9 cellular contexts compared by ENCODE assay signal in genomic region chr7:23012797-23013714, GRCh38. TPM values are rescaled to one million over a fixed set of nuclear protein-coding genes. Genes with fewer than 3 reads are reported as not detected.
DNase-seq lines count a peak whose midpoint lies in the region; ATAC-seq, FAIRE-seq and TF ChIP-seq lines count a peak whose summit lies in the region.
"Had no signal": no experiment of that assay in that cellular context is flagged by ENCODE, and none has a peak within 500 bp of the region (broad histone marks: within the 10 kb centered on the region; RNA-seq: fewer than 3 reads in every experiment).

No MANE protein-coding gene starts in this region.

- peak overlapping the region; percentile 71 for H3K4me3 ChIP-seq in CD8-positive, alpha-beta memory T cell (ENCODE audit: low read length)
- peak overlapping the region; percentile 82 to 83 (median 83) for H3K4me3 ChIP-seq in right lobe of liver

- H3K27me3 Mint-ChIP-seq in CD8-positive, alpha-beta memory T cell: peaks cover 0 to 1% of the 10 kb centered on the region in 2 donors
- H3K27me3 Mint-ChIP-seq: stimulated activated naive CD8-positive, alpha-beta T cell treated with anti-CD3 and anti-CD28 coated beads, Interleukin-15, Interleukin-2, amounts not matched to agents 100 ng/mL and 50 ng/mL, for 24 hours had no signal

- TF ChIP-seq POLR2A in right lobe of liver (IDR thresholded peaks at IDR 0.05): no peak

- H3K27ac Mint-ChIP-seq in CD8-positive, alpha-beta memory T cell: no peak overlapping the region

- CTCF ChIA-PET in CD8-positive, alpha-beta memory T cell (lab: Charles Lee): interaction anchor here (1.1 to 1.5 kb wide), 3 partner anchors 41 to 929 kb away, joined by 3 to 4 read pairs (median 3); no protein-coding TSS in a partner anchor

- ATAC-seq in GM18868 (IDR thresholded peaks at IDR 0.05; ENCODE audit: unreplicated experiment): peak; percentile 2
- ATAC-seq in HG03135 (IDR thresholded peaks at IDR 0.05; ENCODE audit: unreplicated experiment): peak; percentile 2
- peak; percentile 3 to 19 (median 5) for ATAC-seq in right lobe of liver
- no peak for ATAC-seq in HG03378 (IDR thresholded peaks at IDR 0.05; ENCODE audit: unreplicated experiment)

- no peaks in the 10 kb centered on the region for H3K9me3 ChIP-seq in CD8-positive, alpha-beta memory T cell (ENCODE audit: low read length)
- no peaks in the 10 kb centered on the region for H3K9me3 ChIP-seq in right lobe of liver

- intact Hi-C loops in right lobe of liver (cut with DNase I): no loop called here

- H3K4me1 Mint-ChIP-seq in CD8-positive, alpha-beta memory T cell: peaks cover 17 to 40% (median 27%) of the 10 kb centered on the region in 3 donors

- peak in 1 of 4 donors; percentile 1 for TF ChIP-seq CTCF in right lobe of liver (IDR thresholded peaks at IDR 0.05)

- H3K36me3 Mint-ChIP-seq in CD8-positive, alpha-beta memory T cell: peaks cover 0 to 4% (median 0%) of the 10 kb centered on the region in 3 donors

- H3K9me3 Mint-ChIP-seq in CD8-positive, alpha-beta memory T cell: no peaks in the 10 kb centered on the region
- H3K9me3 Mint-ChIP-seq: stimulated activated naive CD8-positive, alpha-beta T cell treated with anti-CD3 and anti-CD28 coated beads, Interleukin-15, Interleukin-2, amounts not matched to agents 100 ng/mL and 50 ng/mL, for 24 hours had no signal

- peaks cover 18% of the 10 kb centered on the region for H3K4me1 ChIP-seq in CD8-positive, alpha-beta memory T cell (ENCODE audit: insufficient read depth, low read length)
- H3K4me1 ChIP-seq in right lobe of liver: peaks cover 0 to 23% (median 3%) of the 10 kb centered on the region in 4 donors

- H3K27ac ChIP-seq in CD8-positive, alpha-beta memory T cell (ENCODE audit: low read depth, low read length): peak overlapping the region; percentile 60
- H3K27ac ChIP-seq in right lobe of liver (peak overlapping the region; percentile 51 to 69 (median 60)), substantia nigra (ENCODE audit: low read depth, low read length, poor library complexity, severe bottlenecking) (peak overlapping the region; percentile 73)

- FAIRE-seq in RCC 7860 (lab: Jason Lieb, UNC): no peak

- POLR2A ChIA-PET in CD8-positive, alpha-beta memory T cell (lab: Charles Lee): no interaction called here

- 0% methylated on average over 25 of the region's 52 CpGs for WGBS in right lobe of liver (ENCODE audit: insufficient coverage, low coverage, low lambda C conversion rate, missing lambda C conversion rate)

- H3K4me3 Mint-ChIP-seq in CD8-positive, alpha-beta memory T cell: no peak overlapping the region

- no peaks in the 10 kb centered on the region for H3K36me3 ChIP-seq in CD8-positive, alpha-beta memory T cell (ENCODE audit: insufficient read depth, low read length)
- no peaks in the 10 kb centered on the region for H3K36me3 ChIP-seq in right lobe of liver

- DNase-seq in CD8-positive, alpha-beta memory T cell: peak in 3 of 5 donors; percentile 1 to 47 (median 25)
- DNase-seq in RCC 7860 (ENCODE audit: low spot score) (peak; percentile 24), cerebellar cortex (ENCODE audit: low spot score) (peak; percentile 29), right lobe of liver (peak; percentile 56 to 68 (median 64)), substantia nigra (lab: John Stamatoyannopoulos, UW) (peak in 28 of 49 donors; percentile 9 to 49 (median 27))

- H3K27me3 ChIP-seq in CD8-positive, alpha-beta memory T cell (ENCODE audit: insufficient read depth, low read length, poor library complexity, severe bottlenecking): no peaks in the 10 kb centered on the region
- no peaks in the 10 kb centered on the region for H3K27me3 ChIP-seq in right lobe of liver

RNA-seq across cellular contexts. Expression of gene HYCC1, which starts 0.9 kb away (rescaled TPM):
- 10 to 100 TPM; 29.2 to 31.0 TPM for total RNA-seq in CD8-positive, alpha-beta memory T cell
- polyA plus RNA-seq in CD8-positive, alpha-beta memory T cell: 11.7 TPM
- 10 to 100 TPM in 5 of 6 experiments, 1 to 10 TPM in 1; 8.1 to 15.4 (median 13.9) TPM for total RNA-seq in right lobe of liver
